Comparison of ENCODE assay signal across 16 cellular contexts in the genomic region with DNA sequence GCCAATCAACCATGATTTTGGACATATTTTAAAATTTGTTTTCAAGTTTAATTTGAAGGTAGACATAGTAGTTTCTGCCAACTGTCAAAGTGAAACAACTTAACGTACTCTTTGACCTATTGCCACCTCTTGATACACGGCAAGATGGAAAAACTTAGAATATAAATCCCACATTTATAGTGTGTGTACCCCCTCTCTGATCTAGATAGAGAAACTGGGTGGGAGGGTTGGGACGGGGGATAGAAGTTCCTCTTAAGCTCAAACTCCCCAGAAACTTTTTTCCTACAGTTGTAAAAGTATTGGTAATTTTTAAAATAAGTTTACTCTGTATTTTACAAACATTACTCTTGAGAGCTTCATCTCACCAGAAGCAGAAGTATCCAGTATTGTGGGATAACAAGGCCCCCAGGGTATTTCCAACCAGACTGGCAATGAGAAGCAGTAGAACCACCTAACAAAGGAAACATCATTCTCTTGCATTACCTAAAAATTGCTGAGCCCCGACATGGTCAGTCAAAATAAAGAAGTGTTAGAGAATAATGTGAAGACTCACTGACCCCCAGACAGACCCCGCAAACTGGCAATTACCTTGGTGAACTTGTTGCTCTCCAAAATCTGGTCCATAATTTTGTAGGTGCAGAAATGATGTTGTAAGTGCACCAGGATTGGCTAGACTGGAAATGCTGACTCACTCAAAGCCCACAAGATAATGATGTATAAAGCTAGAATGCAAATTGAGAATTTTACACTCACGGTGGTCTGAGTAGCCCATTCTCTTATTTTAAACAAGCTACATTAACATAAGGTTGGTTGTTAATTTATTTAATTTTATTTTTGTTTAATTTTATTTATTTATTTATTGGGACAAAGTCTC.
DNase-seq lines count a peak whose midpoint lies in the region; ATAC-seq and TF ChIP-seq lines count a peak whose summit lies in the region.
"Had no signal": no experiment of that assay in that cellular context is flagged by ENCODE, and none has a peak within 500 bp of the region (broad histone marks: within the 10 kb centered on the region; RNA-seq: fewer than 3 reads in every experiment).

No MANE protein-coding gene starts in this region.

- WGBS in GM23248 (ENCODE audit: low coverage in 1 of 2, low lambda C conversion rate in 2 of 2, missing lambda C conversion rate in 2 of 2), 2 experiments: 80 to 84% methylated on average over 6 of the region's 6 CpGs

- no peak for TF ChIP-seq CTCF in osteocyte (IDR thresholded peaks at IDR 0.05)

- no peaks in the 10 kb centered on the region for H3K27me3 Mint-ChIP-seq in activated naive CD4-positive, alpha-beta T cell treated with anti-CD3 and anti-CD28 coated beads, Interleukin-2, amount 10 ng/mL, durations not matched to agents 7 days and 5 days
- H3K27me3 Mint-ChIP-seq in activated CD8-positive, alpha-beta T cell treated with anti-CD3 and anti-CD28 coated beads, Interleukin-2, amount 10 ng/mL, durations not matched to agents 7 days and 5 days (ENCODE audit: low read depth): no peaks in the 10 kb centered on the region
- no peaks in the 10 kb centered on the region for H3K27me3 Mint-ChIP-seq in stimulated activated naive CD8-positive, alpha-beta T cell treated with anti-CD3 and anti-CD28 coated beads, Interleukin-15, amount 100 ng/mL, for 72 hours
- H3K27me3 Mint-ChIP-seq in osteocyte (ENCODE audit: unreplicated experiment): no peaks in the 10 kb centered on the region

- peaks cover 60% of the 10 kb centered on the region for H3K4me1 Mint-ChIP-seq in activated naive CD4-positive, alpha-beta T cell treated with anti-CD3 and anti-CD28 coated beads, Interleukin-2, amount 10 ng/mL, durations not matched to agents 7 days and 5 days
- peaks cover 65% of the 10 kb centered on the region for H3K4me1 Mint-ChIP-seq in activated CD8-positive, alpha-beta T cell treated with anti-CD3 and anti-CD28 coated beads, Interleukin-2, amount 10 ng/mL, durations not matched to agents 7 days and 5 days (ENCODE audit: low read depth)
- peaks cover 76% of the 10 kb centered on the region for H3K4me1 Mint-ChIP-seq in stimulated activated naive CD8-positive, alpha-beta T cell treated with anti-CD3 and anti-CD28 coated beads, Interleukin-15, amount 100 ng/mL, for 72 hours
- H3K4me1 Mint-ChIP-seq in osteocyte (ENCODE audit: unreplicated experiment): peaks cover 7% of the 10 kb centered on the region

- no peak overlapping the region for H3K9ac ChIP-seq in GM23248

- POLR2A ChIA-PET in activated CD8-positive, alpha-beta T cell treated with anti-CD3 and anti-CD28 coated beads, Interleukin-2, amount 10 ng/mL, durations not matched to agents 7 days and 5 days (lab: Charles Lee): interaction anchor here (0.8 to 1.1 kb wide), 2 partner anchors 74 to 76 kb away, joined by 4 to 6 read pairs; a partner anchor contains a TSS

- no peak overlapping the region for H2AFZ ChIP-seq in GM23248

- CTCF ChIA-PET in activated naive CD4-positive, alpha-beta T cell treated with anti-CD3 and anti-CD28 coated beads, Interleukin-2, amount 10 ng/mL, durations not matched to agents 7 days and 5 days (lab: Charles Lee): interaction anchor here (0.9 to 15.2 kb wide), 3 partner anchors 9 to 84 kb away, joined by 3 to 201 read pairs (median 6); a partner anchor contains a TSS
- CTCF ChIA-PET in activated CD8-positive, alpha-beta T cell treated with anti-CD3 and anti-CD28 coated beads, Interleukin-2, amount 10 ng/mL, durations not matched to agents 7 days and 5 days (lab: Charles Lee): interaction anchor here (1.3 to 17.2 kb wide), 4 partner anchors 19 to 84 kb away, joined by 4 to 399 read pairs (median 8); a partner anchor contains a TSS

- DNase-seq in activated naive CD4-positive, alpha-beta T cell treated with anti-CD3 and anti-CD28 coated beads, Interleukin-2, amount 10 ng/mL, durations not matched to agents 7 days and 5 days: no peak
- no peak for DNase-seq in activated naive CD4-positive, alpha-beta T cell treated with anti-CD3 and anti-CD28 coated beads, Interleukin-2, amount 50 U/mL, for 16 hours
- DNase-seq in GM23248 (peak; percentile 30), COLO668 (lab: John Stamatoyannopoulos, UW; ENCODE audit: unreplicated experiment) (no peak), osteocyte (ENCODE audit: extremely low spot score, unreplicated experiment) (no peak)
- DNase-seq in activated CD8-positive, alpha-beta T cell treated with anti-CD3 and anti-CD28 coated beads, Interleukin-2, amount 10 ng/mL, durations not matched to agents 7 days and 5 days: no peak
- DNase-seq in stimulated activated naive CD8-positive, alpha-beta T cell treated with anti-CD3 and anti-CD28 coated beads, Interleukin-15, amount 100 ng/mL, for 72 hours: no peak
- DNase-seq: mammary epithelial cell; NCI-H1436 treated with DMSO at 0.1 percent for 48 hours; NCI-H446; nephron progenitor cell; retina; stimulated activated CD4-positive, alpha-beta T cell treated with anti-CD3 and anti-CD28 coated beads, Interleukin-2, amount 100 ng/mL, for 24 hours; upper lobe of right lung had no signal

- no peaks in the 10 kb centered on the region for H3K4me1 ChIP-seq in GM23248 (ENCODE audit: insufficient read depth)
- H3K4me1 ChIP-seq: upper lobe of right lung had no signal

- no peaks in the 10 kb centered on the region for H3F3A ChIP-seq in GM23248 (ENCODE audit: insufficient read depth)

- no peaks in the 10 kb centered on the region for H3K9me3 Mint-ChIP-seq in activated naive CD4-positive, alpha-beta T cell treated with anti-CD3 and anti-CD28 coated beads, Interleukin-2, amount 10 ng/mL, durations not matched to agents 7 days and 5 days
- no peaks in the 10 kb centered on the region for H3K9me3 Mint-ChIP-seq in activated CD8-positive, alpha-beta T cell treated with anti-CD3 and anti-CD28 coated beads, Interleukin-2, amount 10 ng/mL, durations not matched to agents 7 days and 5 days (ENCODE audit: insufficient read depth)
- H3K9me3 Mint-ChIP-seq in stimulated activated naive CD8-positive, alpha-beta T cell treated with anti-CD3 and anti-CD28 coated beads, Interleukin-15, amount 100 ng/mL, for 72 hours: no peaks in the 10 kb centered on the region
- no peaks in the 10 kb centered on the region for H3K9me3 Mint-ChIP-seq in osteocyte (ENCODE audit: unreplicated experiment)

- H3K36me3 ChIP-seq in GM23248 (ENCODE audit: low read depth): no peaks in the 10 kb centered on the region
- H3K36me3 ChIP-seq: upper lobe of right lung had no signal

- no peak for ATAC-seq in activated CD8-positive, alpha-beta T cell treated with anti-CD3 and anti-CD28 coated beads, Interleukin-2, amount 10 ng/mL, durations not matched to agents 7 days and 5 days
- peak; percentile 46 for ATAC-seq in stimulated activated naive CD8-positive, alpha-beta T cell treated with anti-CD3 and anti-CD28 coated beads, Interleukin-15, amount 100 ng/mL, for 72 hours
- ATAC-seq in HG03175 (IDR thresholded peaks at IDR 0.05; ENCODE audit: unreplicated experiment): no peak

- H3K4me3 ChIP-seq in GM23248: no peak overlapping the region
- H3K4me3 ChIP-seq: coronary artery, upper lobe of right lung had no signal

- no peaks in the 10 kb centered on the region for H3K9me2 ChIP-seq in GM23248 (ENCODE audit: insufficient read depth)

- in situ Hi-C loops in GM23248 (cut with MboI): no loop called here

- H3K9me3 ChIP-seq in GM23248 (ENCODE audit: low read depth): no peaks in the 10 kb centered on the region
- H3K9me3 ChIP-seq: upper lobe of right lung had no signal

- no peaks in the 10 kb centered on the region for H3K79me2 ChIP-seq in GM23248 (ENCODE audit: insufficient read depth)

- H3K4me3 Mint-ChIP-seq in activated naive CD4-positive, alpha-beta T cell treated with anti-CD3 and anti-CD28 coated beads, Interleukin-2, amount 10 ng/mL, durations not matched to agents 7 days and 5 days: no peak overlapping the region
- H3K4me3 Mint-ChIP-seq in activated CD8-positive, alpha-beta T cell treated with anti-CD3 and anti-CD28 coated beads, Interleukin-2, amount 10 ng/mL, durations not matched to agents 7 days and 5 days: peak overlapping the region; percentile 46
- peak overlapping the region; percentile 38 to 51 for H3K4me3 Mint-ChIP-seq in stimulated activated naive CD8-positive, alpha-beta T cell treated with anti-CD3 and anti-CD28 coated beads, Interleukin-15, amount 100 ng/mL, for 72 hours
- H3K4me3 Mint-ChIP-seq in osteocyte (ENCODE audit: unreplicated experiment): no peak overlapping the region
- H3K4me3 Mint-ChIP-seq: nephron progenitor cell had no signal

- H3K27me3 ChIP-seq in GM23248 (replicated peaks; ENCODE audit: insufficient read depth): no peaks in the 10 kb centered on the region
- H3K27me3 ChIP-seq: upper lobe of right lung had no signal

- H4K20me1 ChIP-seq in GM23248 (ENCODE audit: insufficient read depth): no peaks in the 10 kb centered on the region

- H3K4me2 ChIP-seq in GM23248 (ENCODE audit: unreplicated experiment): no peak overlapping the region

- H3K27ac Mint-ChIP-seq in activated naive CD4-positive, alpha-beta T cell treated with anti-CD3 and anti-CD28 coated beads, Interleukin-2, amount 10 ng/mL, durations not matched to agents 7 days and 5 days: peak overlapping the region; percentile 3
- peak overlapping the region; percentile 26 for H3K27ac Mint-ChIP-seq in activated CD8-positive, alpha-beta T cell treated with anti-CD3 and anti-CD28 coated beads, Interleukin-2, amount 10 ng/mL, durations not matched to agents 7 days and 5 days
- H3K27ac Mint-ChIP-seq in stimulated activated naive CD8-positive, alpha-beta T cell treated with anti-CD3 and anti-CD28 coated beads, Interleukin-15, amount 100 ng/mL, for 72 hours: peak overlapping the region; percentile 47 to 65
- H3K27ac Mint-ChIP-seq in osteocyte (ENCODE audit: unreplicated experiment): no peak overlapping the region
- H3K27ac Mint-ChIP-seq: nephron progenitor cell had no signal

- H3K36me3 Mint-ChIP-seq in activated naive CD4-positive, alpha-beta T cell treated with anti-CD3 and anti-CD28 coated beads, Interleukin-2, amount 10 ng/mL, durations not matched to agents 7 days and 5 days: peaks cover 2% of the 10 kb centered on the region
- no peaks in the 10 kb centered on the region for H3K36me3 Mint-ChIP-seq in activated CD8-positive, alpha-beta T cell treated with anti-CD3 and anti-CD28 coated beads, Interleukin-2, amount 10 ng/mL, durations not matched to agents 7 days and 5 days (ENCODE audit: low read depth)
- no peaks in the 10 kb centered on the region for H3K36me3 Mint-ChIP-seq in osteocyte (ENCODE audit: unreplicated experiment)

- no peak overlapping the region for H3K27ac ChIP-seq in GM23248
- H3K27ac ChIP-seq: coronary artery, upper lobe of right lung had no signal

Comparison
In these comparisons a context has a peak if more than half of its experiments do, and no peak if none do; other contexts are left out.
1. H3K4me3 Mint-ChIP-seq: peak in activated CD8-positive, alpha-beta T cell treated with anti-CD3 and anti-CD28 coated beads, Interleukin-2, amount 10 ng/mL, durations not matched to agents 7 days and 5 days (single experiment) and stimulated activated naive CD8-positive, alpha-beta T cell treated with anti-CD3 and anti-CD28 coated beads, Interleukin-15, amount 100 ng/mL, for 72 hours (2 of 2); none in activated naive CD4-positive, alpha-beta T cell treated with anti-CD3 and anti-CD28 coated beads, Interleukin-2, amount 10 ng/mL, durations not matched to agents 7 days and 5 days (single experiment) and osteocyte (single experiment).